In the genomic region with DNA sequence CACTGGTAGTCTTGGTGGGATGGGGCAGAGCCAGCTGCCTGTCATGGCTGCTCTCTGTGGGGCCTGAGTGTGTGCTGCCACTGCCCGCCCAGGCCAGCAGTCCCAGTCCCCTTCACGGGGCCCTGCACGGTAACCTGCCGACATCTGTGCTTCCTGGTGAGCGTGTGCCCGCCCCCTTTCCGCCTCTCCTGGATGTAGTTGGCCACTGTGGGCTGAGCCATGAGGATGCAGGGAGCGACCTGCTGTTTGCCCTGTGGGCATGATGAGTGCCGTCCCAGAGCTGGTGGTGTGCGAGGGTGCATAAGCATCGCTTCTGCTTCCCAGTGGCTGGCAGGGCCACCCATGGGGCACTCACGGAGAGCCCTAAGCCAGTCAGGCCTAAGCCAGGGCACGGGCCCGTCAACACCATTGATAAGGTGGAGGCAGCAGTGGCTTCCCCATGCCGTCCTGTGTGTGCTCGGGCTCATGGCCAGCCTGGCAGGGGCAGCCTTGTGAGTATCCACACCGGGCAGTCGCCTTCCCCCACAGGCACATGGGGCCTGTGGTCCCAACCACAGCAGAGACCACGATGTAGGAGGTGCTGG, we compare ENCODE assay signal across 1 cellular context.
TF ChIP-seq lines count a peak whose summit lies in the region.

No MANE protein-coding gene starts in this region.

TF ChIP-seq in HepG2, 621 proteins besides CTCF, POLR2A, EP300 and RAD21:
- no peak for TF ChIP-seq ZNF124 (CRISPR knock-in tag; IDR thresholded peaks at IDR 0.05)
- TF ChIP-seq HMGXB3 (CRISPR knock-in tag; IDR thresholded peaks at IDR 0.05; ENCODE audit: borderline replicate concordance): no peak
- no peak for TF ChIP-seq DNMT3B (CRISPR knock-in tag; conservative IDR thresholded peaks at IDR 0.05)
- TF ChIP-seq ZNF768 (CRISPR knock-in tag; IDR thresholded peaks at IDR 0.05): no peak
- no peak for TF ChIP-seq SYNCRIP (IDR thresholded peaks at IDR 0.05; ENCODE audit: insufficient read depth, low read depth, low read length)
- no peak for TF ChIP-seq ZSCAN25 (CRISPR knock-in tag; IDR thresholded peaks at IDR 0.05)
- TF ChIP-seq MZF1 (CRISPR knock-in tag; IDR thresholded peaks at IDR 0.05; ENCODE audit: borderline replicate concordance): no peak
- TF ChIP-seq ARID4A (CRISPR knock-in tag; IDR thresholded peaks at IDR 0.05; ENCODE audit: borderline replicate concordance): no peak
- no peak for TF ChIP-seq THAP9 (CRISPR knock-in tag; IDR thresholded peaks at IDR 0.05; ENCODE audit: borderline replicate concordance)
- TF ChIP-seq ZNF790 (CRISPR knock-in tag; IDR thresholded peaks at IDR 0.05; ENCODE audit: borderline replicate concordance): no peak
TF ChIP-seq in HepG2: peak in this region for 0.
